In genomic region chr19:19663292-19664120, GRCh38 we compare ENCODE assay signal across 8 cellular contexts. TPM values are rescaled to one million over a fixed set of nuclear protein-coding genes. Genes with fewer than 3 reads are reported as not detected.
DNase-seq lines count a peak whose midpoint lies in the region; ATAC-seq and TF ChIP-seq lines count a peak whose summit lies in the region.

Gene ATP13A1 (minus strand): TSS chr19:19663676. CDS start chr19:19663666, 10 bp downstream.

- H2BK120ac ChIP-seq in mesendoderm (ENCODE audit: low read depth, low read length), result no peak within 1 kb of the TSS

- intact Hi-C loops in Calu3 (cut with micrococcal nuclease; ENCODE audit: unreplicated experiment), result no loop called here

- H3K9me3 ChIP-seq in endocrine pancreas (ENCODE audit: control insufficient read depth, low read length), result no peaks in the 10 kb centered on the region

- CTCF ChIA-PET in Calu3 (lab: Charles Lee), result interaction anchor here (0.6 to 1.0 kb wide), 7 partner anchors 14 to 676 kb away, joined by 3 to 7 read pairs (median 4); partner anchors contain the start of gene ZNF506

- H3K36me3 ChIP-seq in endocrine pancreas (ENCODE audit: control insufficient read depth, insufficient read depth, low read length) (peaks cover 1% of the 10 kb centered on the region), mesendoderm (ENCODE audit: control insufficient read depth, insufficient read depth, low read length) (peaks cover 7% of the 10 kb centered on the region)

- H3K79me1 ChIP-seq in mesendoderm (ENCODE audit: low read length), result peaks cover 23% of the 10 kb centered on the region

- peak within 1 kb of the TSS; percentile 98 for H3K56ac ChIP-seq in mesendoderm (ENCODE audit: low read length)

- no peak within 1 kb of the TSS for H4K8ac ChIP-seq in mesendoderm (ENCODE audit: low read depth, low read length)

- no peak for TF ChIP-seq CTCF in Calu3 (IDR thresholded peaks at IDR 0.05; ENCODE audit: unreplicated experiment)

- peak within 1 kb of the TSS; percentile 52 for H2AK5ac ChIP-seq in mesendoderm (ENCODE audit: low read length)

- peaks cover 18% of the 10 kb centered on the region for H3K4me1 Mint-ChIP-seq in Calu3 (ENCODE audit: low read depth, unreplicated experiment)

- H3K27me3 ChIP-seq in endocrine pancreas (ENCODE audit: control insufficient read depth, insufficient read depth, low read length) (no peaks in the 10 kb centered on the region), mesendoderm (ENCODE audit: insufficient read depth, low read length, poor library complexity) (no peaks in the 10 kb centered on the region)

- peak within 1 kb of the TSS; percentile 84 for H3K27ac Mint-ChIP-seq in Calu3 (ENCODE audit: unreplicated experiment)

- H3K36me3 Mint-ChIP-seq in Calu3 (ENCODE audit: insufficient read depth, unreplicated experiment), result peaks cover 40% of the 10 kb centered on the region

- peak within 1 kb of the TSS; percentile 96 for H3K4me3 Mint-ChIP-seq in Calu3 (ENCODE audit: low read depth, unreplicated experiment)

- H3K27me3 Mint-ChIP-seq in Calu3 (ENCODE audit: unreplicated experiment), result no peaks in the 10 kb centered on the region

- H2BK15ac ChIP-seq in mesendoderm (replicated peaks; ENCODE audit: low read depth), result no peak within 1 kb of the TSS

- H2BK5ac ChIP-seq in mesendoderm (ENCODE audit: low read length), result peak within 1 kb of the TSS; percentile 7

- peaks cover 28% of the 10 kb centered on the region for H3K79me2 ChIP-seq in mesendoderm (ENCODE audit: control insufficient read depth, insufficient read depth, low read length)

- no peaks in the 10 kb centered on the region for H3K9me3 Mint-ChIP-seq in Calu3 (ENCODE audit: low read depth, unreplicated experiment)

- peak; percentile 63 for ATAC-seq in GM21381 (IDR thresholded peaks at IDR 0.05; ENCODE audit: unreplicated experiment)

- H3K4me3 ChIP-seq in endocrine pancreas (ENCODE audit: control insufficient read depth, insufficient read depth, low read length), result peak within 1 kb of the TSS; percentile 71
- peak within 1 kb of the TSS; percentile 90 for H3K4me3 ChIP-seq in mesendoderm (ENCODE audit: low read length)

- BruUV-seq in Calu3 (replicated peaks; lab: Mats Ljungman, UMichigan), result no TSS peak

- peak within 1 kb of the TSS; percentile 46 for H3K4ac ChIP-seq in mesendoderm (ENCODE audit: low read depth, low read length)

- H3K4me1 ChIP-seq in endocrine pancreas (ENCODE audit: control insufficient read depth, insufficient read depth, low read length) (no peaks in the 10 kb centered on the region), mesendoderm (ENCODE audit: control insufficient read depth, low read depth, low read length) (peaks cover 4% of the 10 kb centered on the region)

- peak within 1 kb of the TSS; percentile 99 for H3K23ac ChIP-seq in mesendoderm (ENCODE audit: low read length)

- peak within 1 kb of the TSS; percentile 93 for H3K9ac ChIP-seq in endocrine pancreas (ENCODE audit: control insufficient read depth, insufficient read depth, low read length)
- H3K9ac ChIP-seq in mesendoderm (ENCODE audit: low read length), result peak within 1 kb of the TSS; percentile 94

- peak within 1 kb of the TSS; percentile 42 for H3K4me2 ChIP-seq in mesendoderm (ENCODE audit: low read length)

- peak within 1 kb of the TSS; percentile 72 for H3K18ac ChIP-seq in mesendoderm (ENCODE audit: low read length)

- DNase-seq in Calu3 (peak; percentile 86), HUDEP-2 (lab: John Stamatoyannopoulos, UW; ENCODE audit: unreplicated experiment in 76 of 76) (peak; percentile 82 to 100 (median 98)), NOMO-1 treated with dmso at 0.1 percent for 144 hours (lab: John Stamatoyannopoulos, UW; ENCODE audit: unreplicated experiment) (peak; percentile 96), mesendoderm (peak; percentile 98)
- DNase-seq in activated CD8-positive, alpha-beta memory T cell treated with anti-CD3 and anti-CD28 coated beads for 48 hours (ENCODE audit: low read depth in 2 of 3, low spot score in 2 of 3), result peak; percentile 76 to 87 (median 85)
- DNase-seq in stimulated activated CD8-positive, alpha-beta memory T cell treated with anti-CD3 and anti-CD28 coated beads, Interleukin-15, amount 100 ng/mL, for 1 hour (ENCODE audit: low read depth), result peak; percentile 86

- no peak within 1 kb of the TSS for H4K5ac ChIP-seq in mesendoderm (ENCODE audit: low read length)

- no CpG with 5 or more reads among the region's 81 CpGs for WGBS in mesendoderm (ENCODE audit: extremely low coverage, insufficient coverage, low lambda C conversion rate)

- peak within 1 kb of the TSS; percentile 69 for H3K27ac ChIP-seq in mesendoderm (ENCODE audit: low read depth, low read length)

RNA-seq across cellular contexts. Expression of gene ATP13A1, which starts in this region (rescaled TPM):
- 60.2 and 65.4 TPM in 2 replicates for total RNA-seq in Calu3 (2022)
- polyA plus RNA-seq in mesendoderm (2013, experiment 1 of 2), result 37.8 TPM
- polyA plus RNA-seq in mesendoderm (2013, experiment 2 of 2), result 36.4 TPM

Comparison
In these comparisons a context has a peak if more than half of its experiments do, and no peak if none do; other contexts are left out.
1. Peak in every context shown above with its lines: DNase-seq, ATAC-seq, H3K4me3 ChIP-seq and H3K27ac ChIP-seq.